ENCODE assay signal across 9 cellular contexts in genomic region chr16:15996432-15997109, GRCh38. TPM values are rescaled to one million over a fixed set of nuclear protein-coding genes. Genes with fewer than 3 reads are reported as not detected.
A peak's percentile ranks its signal among the peaks of the same experiment; 100 is the strongest.
DNase-seq lines count a peak whose midpoint lies in the region; ATAC-seq and TF ChIP-seq lines count a peak whose summit lies in the region.
"Had no signal": no experiment of that assay in that cellular context is flagged by ENCODE, and none has a peak within 500 bp of the region (broad histone marks: within the 10 kb centered on the region; RNA-seq: fewer than 3 reads in every experiment).

No MANE protein-coding gene starts in this region.

- no peak overlapping the region for H3K4me3 ChIP-seq in skeletal muscle satellite cell (ENCODE audit: low read length)

- ATAC-seq in SK-N-SH treated with all-trans-retinoic acid at 6 μM for 48 hours = peak; percentile 57
- ATAC-seq in HG03159 (IDR thresholded peaks at IDR 0.05; ENCODE audit: unreplicated experiment) = no peak

- peaks cover 4% of the 10 kb centered on the region for H3K36me3 ChIP-seq in skeletal muscle satellite cell (ENCODE audit: insufficient read depth, low read length)

- peak overlapping the region; percentile 4 for H3K9ac ChIP-seq in skeletal muscle satellite cell (ENCODE audit: low read depth, low read length)

- H3K27me3 ChIP-seq in skeletal muscle satellite cell (ENCODE audit: control insufficient read depth, insufficient read depth, low read length) = no peaks in the 10 kb centered on the region

- H3K4me1 ChIP-seq in skeletal muscle satellite cell (ENCODE audit: control insufficient read depth, insufficient read depth, low read length) = peaks cover 63% of the 10 kb centered on the region

- DNase-seq in GM03348 (ENCODE audit: low spot score) (peak; percentile 83), foreskin melanocyte (peak; percentile 18), iPS-NIHi7 (ENCODE audit: extremely low spot score) (no peak)
- no peak for DNase-seq in stimulated activated CD4-positive, alpha-beta T cell treated with anti-CD3 and anti-CD28 coated beads, Interleukin-12 subunit alpha, Interleukin-12 subunit beta, amount 100 ng/mL, for 4 hours
- DNase-seq in activated CD8-positive, alpha-beta memory T cell treated with anti-CD3 and anti-CD28 coated beads for 24 hours = no peak
- DNase-seq: NCI-H526 treated with DMSO at 0.1 percent for 48 hours had no signal

- peak overlapping the region; percentile 1 for H3K4me2 ChIP-seq in skeletal muscle satellite cell (ENCODE audit: low read length)

- no peaks in the 10 kb centered on the region for H3K9me3 ChIP-seq in skeletal muscle satellite cell (replicated peaks; ENCODE audit: low read length)

TF ChIP-seq in SK-N-SH treated with all-trans-retinoic acid at 6 μM for 48 hours, 23 proteins besides CTCF, POLR2A, EP300 and RAD21:
- peak; percentile 52; the same call in 1 of the 2 replicates for TF ChIP-seq CSDC2 (CRISPR knock-in tag; IDR thresholded peaks at IDR 0.05)
- no peak for TF ChIP-seq OSR1 (CRISPR knock-in tag; IDR thresholded peaks at IDR 0.05)
- TF ChIP-seq CSRNP3 (CRISPR knock-in tag; IDR thresholded peaks at IDR 0.05) = no peak
- no peak for TF ChIP-seq ZFP30 (CRISPR knock-in tag; IDR thresholded peaks at IDR 0.05)
- TF ChIP-seq PPARA (CRISPR knock-in tag; IDR thresholded peaks at IDR 0.05; ENCODE audit: borderline replicate concordance) = no peak
- TF ChIP-seq ZNF8 (CRISPR knock-in tag; IDR thresholded peaks at IDR 0.05) = no peak
- no peak for TF ChIP-seq ZNF70 (CRISPR knock-in tag; IDR thresholded peaks at IDR 0.05)
- TF ChIP-seq RARB (CRISPR knock-in tag; IDR thresholded peaks at IDR 0.05) = no peak
- no peak for TF ChIP-seq ESRRG (CRISPR knock-in tag; IDR thresholded peaks at IDR 0.05)
- no peak for TF ChIP-seq ISL1 (CRISPR knock-in tag; IDR thresholded peaks at IDR 0.05)
- no peak for TF ChIP-seq POU6F1 (CRISPR knock-in tag; IDR thresholded peaks at IDR 0.05; ENCODE audit: borderline replicate concordance, low read depth)
- TF ChIP-seq ARNTL (CRISPR knock-in tag; IDR thresholded peaks at IDR 0.05; ENCODE audit: borderline replicate concordance, low read depth) = no peak
- TF ChIP-seq ZFP3 (CRISPR knock-in tag; IDR thresholded peaks at IDR 0.05) = peak; percentile 51; the same call in 1 of the 2 replicates
- TF ChIP-seq TSHZ2 (CRISPR knock-in tag; IDR thresholded peaks at IDR 0.05) = no peak
- TF ChIP-seq GLIS3 (CRISPR knock-in tag; IDR thresholded peaks at IDR 0.05) = no peak
- no peak for TF ChIP-seq BACH2 (CRISPR knock-in tag; IDR thresholded peaks at IDR 0.05; ENCODE audit: borderline replicate concordance)
- TF ChIP-seq PATZ1 (CRISPR knock-in tag; IDR thresholded peaks at IDR 0.05; ENCODE audit: borderline replicate concordance) = no peak
- TF ChIP-seq ZNF565 (CRISPR knock-in tag; conservative IDR thresholded peaks at IDR 0.05; ENCODE audit: low read depth) = no peak
- TF ChIP-seq TOX (CRISPR knock-in tag; IDR thresholded peaks at IDR 0.05; ENCODE audit: borderline replicate concordance) = no peak
- no peak for TF ChIP-seq ZC3H10 (CRISPR knock-in tag; IDR thresholded peaks at IDR 0.05)
- 0 out of 2 replicates have a peak, but pooled peaks have one; percentile 26 for TF ChIP-seq SNAI2 (CRISPR knock-in tag; IDR thresholded peaks at IDR 0.05)
- no peak for TF ChIP-seq CREB5 (CRISPR knock-in tag; IDR thresholded peaks at IDR 0.05; ENCODE audit: low read depth)
- no peak for TF ChIP-seq TCF4 (CRISPR knock-in tag; IDR thresholded peaks at IDR 0.05; ENCODE audit: borderline replicate concordance)

RNA-seq across cellular contexts. Expression of gene ABCC1, which starts 47.2 kb away (rescaled TPM):
- 28.1 and 29.9 TPM in 2 replicates for total RNA-seq in skeletal muscle satellite cell (2012; rRNA removed)

Comparison
In these comparisons a context has a peak if more than half of its experiments do, and no peak if none do; other contexts are left out.
1. DNase-seq: peak in GM03348 (single experiment) and foreskin melanocyte (single experiment); none in stimulated activated CD4-positive, alpha-beta T cell treated with anti-CD3 and anti-CD28 coated beads, Interleukin-12 subunit alpha, Interleukin-12 subunit beta, amount 100 ng/mL, for 4 hours (single experiment), activated CD8-positive, alpha-beta memory T cell treated with anti-CD3 and anti-CD28 coated beads for 24 hours (single experiment) and iPS-NIHi7 (single experiment).